Comparison of ENCODE assay signal across 1 cellular context in genomic region chr5:79561525-79561893, GRCh38.
TF ChIP-seq lines count a peak whose summit lies in the region.

No MANE protein-coding gene starts in this region.

TF ChIP-seq in K562, 482 proteins besides CTCF, POLR2A, EP300 and RAD21 (continued from another document):
- TF ChIP-seq MGA (IDR thresholded peaks at IDR 0.05) (peak; percentile 33; the same call in 1 of the 2 replicates), CEBPG (CRISPR knock-in tag; IDR thresholded peaks at IDR 0.05) (no peak), CEBPG (tag; conservative IDR thresholded peaks at IDR 0.05 in 1 of 2, IDR thresholded peaks at IDR 0.05 in 1 of 2) (0 out of 4 replicates have a peak, but pooled peaks have one; percentile 5 to 13)
